In genomic region chr16:4976079-4976478, GRCh38 we compare ENCODE assay signal across 12 cellular contexts. TPM values are rescaled to one million over a fixed set of nuclear protein-coding genes. Genes with fewer than 3 reads are reported as not detected.
DNase-seq lines count a peak whose midpoint lies in the region; ATAC-seq, FAIRE-seq and TF ChIP-seq lines count a peak whose summit lies in the region.
"Had no signal": no experiment of that assay in that cellular context is flagged by ENCODE, and none has a peak within 500 bp of the region (broad histone marks: within the 10 kb centered on the region; RNA-seq: fewer than 3 reads in every experiment).

No MANE protein-coding gene starts in this region.

- no peak overlapping the region for H3K27ac Mint-ChIP-seq in CD8-positive, alpha-beta T cell
- no peak overlapping the region for H3K27ac Mint-ChIP-seq in progenitor cell of endocrine pancreas
- H3K27ac Mint-ChIP-seq: stimulated activated naive CD8-positive, alpha-beta T cell treated with anti-CD3 and anti-CD28 coated beads, Interleukin-15, amount 100 ng/mL, for 72 hours had no signal

- ATAC-seq in HG02885 (IDR thresholded peaks at IDR 0.05; ENCODE audit: poor library complexity, unreplicated experiment): peak; percentile 96
- ATAC-seq in CD8-positive, alpha-beta T cell: no peak
- ATAC-seq: stimulated activated naive CD8-positive, alpha-beta T cell treated with anti-CD3 and anti-CD28 coated beads, Interleukin-15, amount 100 ng/mL, for 72 hours had no signal

- intact Hi-C loops in spleen (cut with DNase I; ENCODE audit: low total_unique reads): no loop called here
- intact Hi-C loops in CD8-positive, alpha-beta T cell (cut with DNase I, micrococcal nuclease): no loop called here

- TF ChIP-seq POLR2A in spleen (IDR thresholded peaks at IDR 0.05): no peak

- no peaks in the 10 kb centered on the region for H3K4me1 Mint-ChIP-seq in CD8-positive, alpha-beta T cell (ENCODE audit: low read depth)
- H3K4me1 Mint-ChIP-seq in progenitor cell of endocrine pancreas (ENCODE audit: low read depth): peaks cover 4% of the 10 kb centered on the region

- H3K9me3 Mint-ChIP-seq in CD8-positive, alpha-beta T cell: peaks cover 2% of the 10 kb centered on the region
- no peaks in the 10 kb centered on the region for H3K9me3 Mint-ChIP-seq in progenitor cell of endocrine pancreas (ENCODE audit: low read depth)

- TF ChIP-seq CTCF in spleen (IDR thresholded peaks at IDR 0.05 in 8 of 11, conservative IDR thresholded peaks at IDR 0.05 in 3 of 11): no peak
- no peak for TF ChIP-seq CTCF in CD8-positive, alpha-beta T cell (IDR thresholded peaks at IDR 0.05)
- TF ChIP-seq CTCF in progenitor cell of endocrine pancreas (IDR thresholded peaks at IDR 0.05; ENCODE audit: unreplicated experiment): no peak

- peaks cover 0 to 12% (median under 1%) of the 10 kb centered on the region in 7 donors for H3K27me3 ChIP-seq in spleen (replicated peaks in 1 of 7)
- H3K27me3 ChIP-seq in CD8-positive, alpha-beta T cell (ENCODE audit: insufficient read depth, low read length): no peaks in the 10 kb centered on the region

- H3K36me3 ChIP-seq in spleen: no peaks in the 10 kb centered on the region
- H3K36me3 ChIP-seq in CD8-positive, alpha-beta T cell (ENCODE audit: insufficient read depth, low read length): no peaks in the 10 kb centered on the region

- WGBS in spleen, 5 donors: 63 to 76% (median 67%) methylated on average over 2 of the region's 2 CpGs

- no peak overlapping the region for H3K27ac ChIP-seq in spleen
- H3K27ac ChIP-seq in CD8-positive, alpha-beta T cell (ENCODE audit: low read depth, low read length): no peak overlapping the region

- CTCF ChIA-PET in CD8-positive, alpha-beta T cell (lab: Charles Lee): interaction anchor here (1.0 kb wide), 1 partner anchor 20 kb away, joined by 3 read pairs; no protein-coding TSS in a partner anchor

- FAIRE-seq in GM19239 (lab: Jason Lieb, UNC): no peak
- FAIRE-seq: TTC549 had no signal

- no peak overlapping the region for H3K4me3 Mint-ChIP-seq in CD8-positive, alpha-beta T cell
- H3K4me3 Mint-ChIP-seq in progenitor cell of endocrine pancreas (ENCODE audit: low read depth): no peak overlapping the region
- H3K4me3 Mint-ChIP-seq: stimulated activated naive CD8-positive, alpha-beta T cell treated with anti-CD3 and anti-CD28 coated beads, Interleukin-15, amount 100 ng/mL, for 72 hours had no signal

- H3K4me1 ChIP-seq in spleen: peaks cover 0 to 8% (median 2%) of the 10 kb centered on the region in 6 donors
- no peaks in the 10 kb centered on the region for H3K4me1 ChIP-seq in CD8-positive, alpha-beta T cell (ENCODE audit: insufficient read depth, low read length)

- H3K4me3 ChIP-seq in spleen: no peak overlapping the region
- no peak overlapping the region for H3K4me3 ChIP-seq in CD8-positive, alpha-beta T cell (ENCODE audit: low read depth, low read length)

- DNase-seq in GM19239 (ENCODE audit: insufficient read length, low spot score) (peak; percentile 68), NOMO-1 (lab: John Stamatoyannopoulos, UW; ENCODE audit: unreplicated experiment in 2 of 2) (peak; percentile 58 to 95), spleen (peak; percentile 49), NCI-H510A treated with DMSO at 0.1 percent for 48 hours (lab: John Stamatoyannopoulos, UW) (no peak), HuH-7 (ENCODE audit: low spot score) (no peak), progenitor cell of endocrine pancreas (ENCODE audit: low spot score, unreplicated experiment) (no peak)
- no peak for DNase-seq in CD8-positive, alpha-beta T cell
- DNase-seq: NCI-H1048; retina; stimulated activated naive CD8-positive, alpha-beta T cell treated with anti-CD3 and anti-CD28 coated beads, Interleukin-15, amount 100 ng/mL, for 72 hours had no signal

- H3K27me3 Mint-ChIP-seq in CD8-positive, alpha-beta T cell (ENCODE audit: low read depth): peaks cover 27% of the 10 kb centered on the region
- peaks cover 10% of the 10 kb centered on the region for H3K27me3 Mint-ChIP-seq in progenitor cell of endocrine pancreas

- POLR2A ChIA-PET in CD8-positive, alpha-beta T cell (lab: Charles Lee): no interaction called here

- H3K9me3 ChIP-seq in spleen: peaks cover 0 to 10% (median 3%) of the 10 kb centered on the region in 8 donors
- no peaks in the 10 kb centered on the region for H3K9me3 ChIP-seq in CD8-positive, alpha-beta T cell (ENCODE audit: low read length)

- H3K36me3 Mint-ChIP-seq in CD8-positive, alpha-beta T cell: no peaks in the 10 kb centered on the region
- no peaks in the 10 kb centered on the region for H3K36me3 Mint-ChIP-seq in progenitor cell of endocrine pancreas (ENCODE audit: insufficient read depth)

RNA-seq across cellular contexts. Expression of gene SEC14L5, which starts 17.9 kb away (rescaled TPM):
- under 1 TPM in 6 of 7 donors, not detected in 1; 0.13 to 0.94 (median 0.60) TPM for total RNA-seq in spleen
- polyA plus RNA-seq in spleen: under 1 TPM; 0.06 to 0.26 (median 0.11) TPM
- not detected for total RNA-seq in CD8-positive, alpha-beta T cell
- total RNA-seq in progenitor cell of endocrine pancreas: 1.8 and 2.1 TPM in 2 replicates

RNA-seq across cellular contexts. Expression of gene PPL, which starts 39.1 kb away (rescaled TPM):
- under 1 TPM in 4 of 7 donors, not detected in 3; 0.18 to 0.37 (median 0.19) TPM for total RNA-seq in spleen
- under 1 TPM; 0.11 to 0.77 (median 0.29) TPM for polyA plus RNA-seq in spleen
- not detected for total RNA-seq in CD8-positive, alpha-beta T cell
- 62.7 and 64.1 TPM in 2 replicates for total RNA-seq in progenitor cell of endocrine pancreas

RNA-seq across cellular contexts. Expression of gene NAGPA, which starts 57.7 kb away (rescaled TPM):
- 10 to 100 TPM; 16.2 to 41.8 (median 25.4) TPM for total RNA-seq in spleen
- 10 to 100 TPM; 11.8 to 17.7 (median 14.8) TPM for polyA plus RNA-seq in spleen
- total RNA-seq in CD8-positive, alpha-beta T cell: 10 to 100 TPM; 35.0 to 38.1 TPM
- 28.4 and 29.2 TPM in 2 replicates for total RNA-seq in progenitor cell of endocrine pancreas

Comparison
In these comparisons a context has a peak if more than half of its experiments do, and no peak if none do; other contexts are left out.
1. DNase-seq: peak in GM19239 (single experiment), NOMO-1 (2 of 2) and spleen (single experiment); none in NCI-H510A treated with DMSO at 0.1 percent for 48 hours (single experiment), HuH-7 (single experiment), CD8-positive, alpha-beta T cell (0 of 7) and progenitor cell of endocrine pancreas (single experiment).
2. RNA of gene PPL, which starts 39.1 kb away (total RNA-seq): 62.7 to 64.1 TPM in progenitor cell of endocrine pancreas; 0.18 to 0.37 TPM in spleen and not detected in CD8-positive, alpha-beta T cell; every median in the first group is over 10 times any median in the second.